Comparison of ENCODE assay signal across 7 cellular contexts in the genomic region with DNA sequence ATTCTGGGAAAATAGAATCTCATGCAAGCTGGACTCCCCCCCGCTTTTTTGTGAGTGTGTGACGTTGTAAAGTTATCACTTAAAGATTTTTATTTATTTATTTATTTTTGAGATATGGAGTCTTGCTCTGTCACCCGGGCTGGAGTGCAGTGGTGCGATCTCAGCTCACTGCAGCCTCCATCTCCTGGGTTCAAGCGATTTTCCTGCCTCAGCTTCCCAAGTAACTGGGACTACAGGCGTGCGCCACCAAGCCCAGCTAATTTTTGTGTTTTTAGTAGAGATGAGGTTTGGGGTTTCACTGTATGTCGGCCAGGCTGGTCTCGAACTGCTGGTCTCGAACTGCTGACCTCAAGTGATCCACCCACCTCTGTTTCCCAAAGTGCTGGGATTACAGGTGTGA. TPM values are rescaled to one million over a fixed set of nuclear protein-coding genes. Genes with fewer than 3 reads are reported as not detected.
DNase-seq lines count a peak whose midpoint lies in the region; ATAC-seq and TF ChIP-seq lines count a peak whose summit lies in the region.
"Not testable (repeated sequence)": the region's sequence is repeated elsewhere in the genome, so short reads cannot be mapped to it uniquely, and the experiment has no call there.

No MANE protein-coding gene starts in this region.

- H3K4me1 ChIP-seq in CD4-positive, alpha-beta memory T cell (ENCODE audit: insufficient read depth, low read length) = peaks cover 87% of the 10 kb centered on the region
- H3K4me1 ChIP-seq in HUES6 (ENCODE audit: control insufficient read depth, insufficient read depth, low read length) = peaks cover 20% of the 10 kb centered on the region
- peaks cover 0 to 18% of the 10 kb centered on the region in 2 donors for H3K4me1 ChIP-seq in ascending aorta

- not testable (repeated sequence) for H3K4me3 ChIP-seq in CD4-positive, alpha-beta memory T cell (ENCODE audit: low read length in 2 of 2)
- H3K4me3 ChIP-seq in HUES6 (ENCODE audit: low read depth, low read length) (peak overlapping the region; percentile 91; the same call in 1 of the 2 replicates), SK-N-MC (peak overlapping the region; percentile 83; the same call in 1 of the 2 replicates), ascending aorta (peak overlapping the region; percentile 14 to 94), fibroblast of pulmonary artery (replicated peaks; ENCODE audit: low read depth, low read length) (peak overlapping the region; percentile 89)

- not testable (repeated sequence) for ATAC-seq in activated CD8-positive, alpha-beta memory T cell treated with anti-CD3 and anti-CD28 coated beads, Interleukin-2, amount 10 ng/mL, durations not matched to agents 7 days and 5 days

- not testable (repeated sequence) for H3K9me3 ChIP-seq in CD4-positive, alpha-beta memory T cell (ENCODE audit: control insufficient read depth in 1 of 2, low read length in 2 of 2); HUES6 (ENCODE audit: control insufficient read depth, insufficient read depth, low read depth, low read length); SK-N-MC (ENCODE audit: low read depth, low read length); ascending aorta

- peak overlapping the region in 7 of 8 donors; percentile 25 to 77 (median 42) for H3K4me3 Mint-ChIP-seq in CD4-positive, alpha-beta memory T cell
- H3K4me3 Mint-ChIP-seq in activated CD8-positive, alpha-beta memory T cell treated with anti-CD3 and anti-CD28 coated beads, Interleukin-2, amount 10 ng/mL, durations not matched to agents 7 days and 5 days = peak overlapping the region; percentile 48
- peak overlapping the region in 2 of 3 experiments; percentile 15 to 27 for H3K4me3 Mint-ChIP-seq in nephron

- TF ChIP-seq CTCF in ascending aorta (IDR thresholded peaks at IDR 0.05); fibroblast of pulmonary artery (IDR thresholded peaks at IDR 0.05; ENCODE audit: low read length, missing control alignments); nephron (IDR thresholded peaks at IDR 0.05; ENCODE audit: unreplicated experiment in 3 of 3): not testable (repeated sequence)

- H3K27ac ChIP-seq in CD4-positive, alpha-beta memory T cell (ENCODE audit: low read depth, low read length); HUES6 (ENCODE audit: low read depth, low read length); SK-N-MC; ascending aorta: not testable (repeated sequence)

- H3K36me3 ChIP-seq in CD4-positive, alpha-beta memory T cell (ENCODE audit: insufficient read depth, low read length); HUES6 (ENCODE audit: control insufficient read depth, insufficient read depth, low read length); ascending aorta: not testable (repeated sequence)
- H3K36me3 ChIP-seq in SK-N-MC (ENCODE audit: insufficient read depth, low read length) = peaks cover 12% of the 10 kb centered on the region; the same call in 1 of the 2 replicates

- H3K9ac ChIP-seq in HUES6 (ENCODE audit: low read length); SK-N-MC (ENCODE audit: insufficient read length): not testable (repeated sequence)

- CTCF ChIA-PET in CD4-positive, alpha-beta memory T cell (lab: Charles Lee; ENCODE audit: partially characterized antibody) = interaction anchor here (0.8 to 3.7 kb wide), 2 partner anchors 18 to 1623 kb away, joined by 3 to 23 read pairs; no protein-coding TSS in a partner anchor
- CTCF ChIA-PET in activated CD8-positive, alpha-beta memory T cell treated with anti-CD3 and anti-CD28 coated beads, Interleukin-2, amount 10 ng/mL, durations not matched to agents 7 days and 5 days (lab: Charles Lee) = interaction anchor here (1.4 kb wide), 1 partner anchor 14 kb away, joined by 4 read pairs; no protein-coding TSS in a partner anchor

- intact Hi-C loops in CD4-positive, alpha-beta memory T cell (cut with micrococcal nuclease) = loop anchor here (5.0 to 10.0 kb wide), 3 partner anchors 545 to 1927 kb away; a partner anchor contains a TSS
- intact Hi-C loops in ascending aorta (cut with DNase I) = loop anchor here (5.0 to 10.0 kb wide), 2 partner anchors 315 to 437 kb away; a partner anchor contains a TSS

- not testable (repeated sequence) for H3K27me3 Mint-ChIP-seq in CD4-positive, alpha-beta memory T cell; activated CD8-positive, alpha-beta memory T cell treated with anti-CD3 and anti-CD28 coated beads, Interleukin-2, amount 10 ng/mL, durations not matched to agents 7 days and 5 days; nephron (ENCODE audit: low read depth)

- H3K4me1 Mint-ChIP-seq in CD4-positive, alpha-beta memory T cell = peaks cover 44 to 85% (median 62%) of the 10 kb centered on the region in 4 donors
- H3K4me1 Mint-ChIP-seq in activated CD8-positive, alpha-beta memory T cell treated with anti-CD3 and anti-CD28 coated beads, Interleukin-2, amount 10 ng/mL, durations not matched to agents 7 days and 5 days = peaks cover 53% of the 10 kb centered on the region
- H3K4me1 Mint-ChIP-seq in nephron = peaks cover 45% of the 10 kb centered on the region

- POLR2A ChIA-PET in CD4-positive, alpha-beta memory T cell (lab: Charles Lee; ENCODE audit: partially characterized antibody) = interaction anchor here (1.9 kb wide), 1 partner anchor 16 kb away, joined by 6 read pairs; no protein-coding TSS in a partner anchor

- not testable (repeated sequence) for H3K9me3 Mint-ChIP-seq in CD4-positive, alpha-beta memory T cell; activated CD8-positive, alpha-beta memory T cell treated with anti-CD3 and anti-CD28 coated beads, Interleukin-2, amount 10 ng/mL, durations not matched to agents 7 days and 5 days (ENCODE audit: low read depth); nephron

- DNase-seq in CD4-positive, alpha-beta memory T cell; SK-N-MC (ENCODE audit: low read depth, low spot score); activated CD8-positive, alpha-beta memory T cell treated with anti-CD3 and anti-CD28 coated beads, Interleukin-2, amount 10 ng/mL, durations not matched to agents 7 days and 5 days; ascending aorta (ENCODE audit: low spot score in 2 of 2); fibroblast of pulmonary artery (ENCODE audit: low read depth): not testable (repeated sequence)

- peaks cover 0 to 26% of the 10 kb centered on the region in 2 donors for H3K36me3 Mint-ChIP-seq in CD4-positive, alpha-beta memory T cell
- H3K36me3 Mint-ChIP-seq in activated CD8-positive, alpha-beta memory T cell treated with anti-CD3 and anti-CD28 coated beads, Interleukin-2, amount 10 ng/mL, durations not matched to agents 7 days and 5 days = peaks cover 20% of the 10 kb centered on the region
- H3K36me3 Mint-ChIP-seq in nephron (ENCODE audit: low read depth) = peaks cover 13% of the 10 kb centered on the region

- H3K27ac Mint-ChIP-seq in CD4-positive, alpha-beta memory T cell = peak overlapping the region in 3 of 7 donors; percentile 12 to 71 (median 17)
- not testable (repeated sequence) for H3K27ac Mint-ChIP-seq in activated CD8-positive, alpha-beta memory T cell treated with anti-CD3 and anti-CD28 coated beads, Interleukin-2, amount 10 ng/mL, durations not matched to agents 7 days and 5 days; nephron

- not testable (repeated sequence) for H3K27me3 ChIP-seq in CD4-positive, alpha-beta memory T cell (ENCODE audit: insufficient read depth, low read length); HUES6 (ENCODE audit: control insufficient read depth, insufficient read depth, low read length); ascending aorta

RNA-seq across cellular contexts. Expression of a gene that starts 2.2 kb away (rescaled TPM):
- 10 to 100 TPM; 74.8 to 82.1 TPM for total RNA-seq in CD4-positive, alpha-beta memory T cell
- 10 to 100 TPM; 15.1 to 39.8 TPM for polyA plus RNA-seq in CD4-positive, alpha-beta memory T cell
- 10 to 100 TPM; 47.9 to 58.5 TPM for total RNA-seq in activated CD8-positive, alpha-beta memory T cell treated with anti-CD3 and anti-CD28 coated beads, Interleukin-2, amount 10 ng/mL, durations not matched to agents 7 days and 5 days
- 19.1 TPM for total RNA-seq in ascending aorta
